16 cellular contexts compared by ENCODE assay signal in genomic region chr12:42490261-42490842, GRCh38.
DNase-seq lines count a peak whose midpoint lies in the region; ATAC-seq and TF ChIP-seq lines count a peak whose summit lies in the region.
"Had no signal": no experiment of that assay in that cellular context is flagged by ENCODE, and none has a peak within 500 bp of the region (broad histone marks: within the 10 kb centered on the region; RNA-seq: fewer than 3 reads in every experiment).

No MANE protein-coding gene starts in this region.

- H3K27me3 Mint-ChIP-seq in natural killer cell treated with Interleukin-12 subunit alpha and Interleukin-12 subunit beta and Interleukin-15 and Interleukin-18, amount 100 ng/mL, for 72 hours, result peaks cover 26 to 32% of the 10 kb centered on the region in 2 donors
- peaks cover 26 to 39% of the 10 kb centered on the region in 2 donors for H3K27me3 Mint-ChIP-seq in natural killer cell (ENCODE audit: low read depth in 2 of 2)
- no peaks in the 10 kb centered on the region for H3K27me3 Mint-ChIP-seq in chondrocyte (ENCODE audit: low read depth)

- no peaks in the 10 kb centered on the region for H3K36me3 Mint-ChIP-seq in natural killer cell treated with Interleukin-12 subunit alpha and Interleukin-12 subunit beta and Interleukin-15 and Interleukin-18, amount 100 ng/mL, for 72 hours
- no peaks in the 10 kb centered on the region for H3K36me3 Mint-ChIP-seq in natural killer cell
- peaks cover 7% of the 10 kb centered on the region for H3K36me3 Mint-ChIP-seq in chondrocyte (ENCODE audit: low read depth)
- H3K36me3 Mint-ChIP-seq: CD8-positive, alpha-beta memory T cell had no signal

- H3K27ac Mint-ChIP-seq in natural killer cell treated with Interleukin-12 subunit alpha and Interleukin-12 subunit beta and Interleukin-15 and Interleukin-18, amount 100 ng/mL, for 72 hours, result no peak overlapping the region
- no peak overlapping the region for H3K27ac Mint-ChIP-seq in natural killer cell
- H3K27ac Mint-ChIP-seq in chondrocyte (ENCODE audit: unreplicated experiment), result peak overlapping the region; percentile 33
- H3K27ac Mint-ChIP-seq: CD8-positive, alpha-beta memory T cell had no signal

- H3K4me3 Mint-ChIP-seq in natural killer cell treated with Interleukin-12 subunit alpha and Interleukin-12 subunit beta and Interleukin-15 and Interleukin-18, amount 100 ng/mL, for 72 hours, result no peak overlapping the region
- no peak overlapping the region for H3K4me3 Mint-ChIP-seq in natural killer cell
- no peak overlapping the region for H3K4me3 Mint-ChIP-seq in chondrocyte (ENCODE audit: unreplicated experiment)
- H3K4me3 Mint-ChIP-seq: CD8-positive, alpha-beta memory T cell had no signal

- TF ChIP-seq CTCF in natural killer cell (IDR thresholded peaks at IDR 0.05), result no peak
- TF ChIP-seq CTCF in chondrocyte (IDR thresholded peaks at IDR 0.05), result no peak

- DNase-seq in natural killer cell treated with Interleukin-12 subunit alpha and Interleukin-12 subunit beta and Interleukin-15 and Interleukin-18, amount 100 ng/mL, for 72 hours (ENCODE audit: low spot score), result no peak
- DNase-seq in natural killer cell (no peak), chondrocyte (ENCODE audit: low spot score) (no peak), sciatic nerve (ENCODE audit: low spot score) (no peak), RKO (ENCODE audit: low spot score) (no peak), putamen (ENCODE audit: low spot score) (no peak)
- no peak for DNase-seq in activated CD4-positive, CD25-positive, alpha-beta regulatory T cell treated with anti-CD3 and anti-CD28 coated beads, Interleukin-2, amount 50 U/mL, for 72 hours
- DNase-seq: 8988T; AML-193; Caco-2; CD8-positive, alpha-beta memory T cell; DND-41; GF-D8; GM23248 had no signal

- no peaks in the 10 kb centered on the region for H3K9me3 Mint-ChIP-seq in natural killer cell treated with Interleukin-12 subunit alpha and Interleukin-12 subunit beta and Interleukin-15 and Interleukin-18, amount 100 ng/mL, for 72 hours
- H3K9me3 Mint-ChIP-seq in natural killer cell, result no peaks in the 10 kb centered on the region
- no peaks in the 10 kb centered on the region for H3K9me3 Mint-ChIP-seq in chondrocyte (ENCODE audit: low read depth)
- H3K9me3 Mint-ChIP-seq: CD8-positive, alpha-beta memory T cell had no signal

- peak; percentile 36 to 61 for ATAC-seq in natural killer cell treated with Interleukin-12 subunit alpha and Interleukin-12 subunit beta and Interleukin-15 and Interleukin-18, amount 100 ng/mL, for 72 hours
- ATAC-seq in natural killer cell (no peak), sciatic nerve (peak; percentile 23), GM21528 (IDR thresholded peaks at IDR 0.05; ENCODE audit: low FRiP score, unreplicated experiment) (no peak)
- ATAC-seq: HCT116 had no signal

- H3K4me1 Mint-ChIP-seq in natural killer cell treated with Interleukin-12 subunit alpha and Interleukin-12 subunit beta and Interleukin-15 and Interleukin-18, amount 100 ng/mL, for 72 hours (ENCODE audit: low read depth in 2 of 2), result no peaks in the 10 kb centered on the region
- H3K4me1 Mint-ChIP-seq in natural killer cell (no peaks in the 10 kb centered on the region), chondrocyte (ENCODE audit: low read depth) (peaks cover 7% of the 10 kb centered on the region)
- H3K4me1 Mint-ChIP-seq: CD8-positive, alpha-beta memory T cell had no signal

- intact Hi-C loops in natural killer cell (cut with micrococcal nuclease) (no loop called here), sciatic nerve (cut with DNase I) (no loop called here)

Comparison
In these comparisons a context has a peak if more than half of its experiments do, and no peak if none do; other contexts are left out.
1. ATAC-seq: peak in natural killer cell treated with Interleukin-12 subunit alpha and Interleukin-12 subunit beta and Interleukin-15 and Interleukin-18, amount 100 ng/mL, for 72 hours (2 of 2) and sciatic nerve (single experiment); none in natural killer cell (0 of 3) and GM21528 (single experiment).